In genomic region chr7:64314493-64315020, GRCh38 we compare ENCODE assay signal across 8 cellular contexts. TPM values are rescaled to one million over a fixed set of nuclear protein-coding genes. Genes with fewer than 3 reads are reported as not detected.
DNase-seq lines count a peak whose midpoint lies in the region; ATAC-seq and TF ChIP-seq lines count a peak whose summit lies in the region.

No MANE protein-coding gene starts in this region.

- H3K27me3 ChIP-seq in HAP-1 (ENCODE audit: low read depth), result no peaks in the 10 kb centered on the region
- H3K27me3 ChIP-seq in skeletal muscle tissue (ENCODE audit: control insufficient read depth in 3 of 3, insufficient read depth in 3 of 3, low read length in 3 of 3), result no peaks in the 10 kb centered on the region

- H3K36me3 ChIP-seq in HAP-1 (replicated peaks) (no peaks in the 10 kb centered on the region), SK-N-MC (ENCODE audit: insufficient read depth, low read length) (no peaks in the 10 kb centered on the region), skeletal muscle tissue (ENCODE audit: control insufficient read depth in 3 of 3, insufficient read depth in 3 of 3, low read length in 3 of 3) (no peaks in the 10 kb centered on the region)

- intact Hi-C loops in sciatic nerve (cut with DNase I), result no loop called here

- H3K4me3 ChIP-seq in HAP-1 (peak overlapping the region; percentile 74), SK-N-MC (peak overlapping the region; percentile 71), skeletal muscle tissue (ENCODE audit: low read length in 3 of 3) (peak overlapping the region; percentile 92 to 99 (median 99))

- in situ Hi-C loops in HAP-1 (cut with MboI; ENCODE audit: low sequenced_read_pairs), result no loop called here

- H3K27ac ChIP-seq in SK-N-MC, result no peak overlapping the region
- peak overlapping the region; percentile 37 for H3K27ac ChIP-seq in skeletal muscle tissue (ENCODE audit: low read depth, low read length)

- TF ChIP-seq POLR2A in erythroblast (IDR thresholded peaks at IDR 0.05; ENCODE audit: low read length), result no peak

- H3K9me3 ChIP-seq in HAP-1 (no peaks in the 10 kb centered on the region), SK-N-MC (ENCODE audit: low read depth, low read length) (no peaks in the 10 kb centered on the region), skeletal muscle tissue (ENCODE audit: control insufficient read depth in 3 of 3, low read length in 3 of 3) (no peaks in the 10 kb centered on the region)

- H3K9ac ChIP-seq in SK-N-MC (ENCODE audit: insufficient read length) (peak overlapping the region; percentile 64), skeletal muscle tissue (ENCODE audit: low read depth in 1 of 3, low read length in 3 of 3) (peak overlapping the region; percentile 66 to 89 (median 88))

- H3K4me1 ChIP-seq in HAP-1 (no peaks in the 10 kb centered on the region), skeletal muscle tissue (ENCODE audit: control insufficient read depth in 3 of 3, insufficient read depth in 3 of 3, low read length in 3 of 3) (peaks cover 18 to 22% (median 22%) of the 10 kb centered on the region in 3 donors)

- ATAC-seq in GM19455 (IDR thresholded peaks at IDR 0.05; ENCODE audit: unreplicated experiment) (no peak), GM21786 (IDR thresholded peaks at IDR 0.05; ENCODE audit: unreplicated experiment) (no peak), sciatic nerve (no peak)

- DNase-seq in HAP-1 (ENCODE audit: low spot score in 2 of 2), result no peak
- no peak for DNase-seq in SK-N-MC (ENCODE audit: low read depth, low spot score)
- DNase-seq in erythroblast (lab: John Stamatoyannopoulos, UW), result peak; percentile 5 to 21
- no peak for DNase-seq in AG08396 (ENCODE audit: low spot score)
- no peak for DNase-seq in sciatic nerve (ENCODE audit: low spot score)

RNA-seq across cellular contexts. Expression of gene ZNF736, which starts 0.8 kb away (rescaled TPM):
- total RNA-seq in skeletal muscle tissue, result 20.4 TPM
- total RNA-seq in sciatic nerve, result 22.1 TPM

Comparison
In these comparisons a context has a peak if more than half of its experiments do, and no peak if none do; other contexts are left out.
1. DNase-seq: peak in erythroblast (2 of 2); none in HAP-1 (0 of 2), SK-N-MC (single experiment), AG08396 (single experiment) and sciatic nerve (single experiment).
2. Peak in every context shown above with its lines, with median percentiles within 50 percentile points of each other: H3K4me3 ChIP-seq.